ENCODE assay signal across 8 cellular contexts in genomic region chr1:155127105-155127671, GRCh38. TPM values are rescaled to one million over a fixed set of nuclear protein-coding genes. Genes with fewer than 3 reads are reported as not detected.
A peak's percentile ranks its signal among the peaks of the same experiment; 100 is the strongest.
DNase-seq lines count a peak whose midpoint lies in the region; ATAC-seq, FAIRE-seq and TF ChIP-seq lines count a peak whose summit lies in the region.

No MANE protein-coding gene starts in this region.

- H3K79me2 ChIP-seq in PC-9 (ENCODE audit: low read depth) = peaks cover 36% of the 10 kb centered on the region

- CTCF ChIA-PET in PC-9 (lab: Charles Lee) = interaction anchor here (1.0 kb wide), 1 partner anchor 40 kb away, joined by 3 read pairs; no protein-coding TSS in a partner anchor

- peak overlapping the region; percentile 98 for H3K27ac ChIP-seq in PC-9
- peak overlapping the region; percentile 90 to 97 for H3K27ac ChIP-seq in kidney (ENCODE audit: low read depth in 2 of 2, low read length in 2 of 2)
- peak overlapping the region; percentile 68 for H3K27ac ChIP-seq in skeletal muscle tissue (ENCODE audit: low read depth, low read length)

- POLR2A ChIA-PET in PC-9 (lab: Charles Lee; ENCODE audit: unreplicated experiment) = no interaction called here

- TF ChIP-seq CTCF in PC-9 (conservative IDR thresholded peaks at IDR 0.05) = no peak
- no peak for TF ChIP-seq CTCF in kidney (IDR thresholded peaks at IDR 0.05; ENCODE audit: borderline replicate concordance, extremely low read depth, insufficient read depth)

- DNase-seq in NCI-H345 (lab: John Stamatoyannopoulos, UW) (peak; percentile 65), NCI-H345 treated with DMSO at 0.1 percent for 48 hours (lab: John Stamatoyannopoulos, UW; ENCODE audit: unreplicated experiment) (no peak), PC-9 (peak; percentile 62 to 79), cerebellum (ENCODE audit: low spot score) (peak; percentile 47), kidney (peak; percentile 93)
- DNase-seq in stimulated activated CD4-positive, alpha-beta T cell treated with anti-CD3 and anti-CD28 coated beads, Interleukin-12 subunit alpha, Interleukin-12 subunit beta, amount 100 ng/mL, for 4 hours = no peak

- H3K4me1 ChIP-seq in PC-9 (replicated peaks; ENCODE audit: insufficient read depth) = peaks cover 59% of the 10 kb centered on the region
- H3K4me1 ChIP-seq in kidney (ENCODE audit: control insufficient read depth in 1 of 2, insufficient read depth in 1 of 2, low read depth in 1 of 2, low read length in 2 of 2) = peaks cover 26 to 31% of the 10 kb centered on the region in 2 donors
- H3K4me1 ChIP-seq in skeletal muscle tissue (ENCODE audit: control insufficient read depth in 3 of 3, insufficient read depth in 3 of 3, low read length in 3 of 3) = peaks cover 48 to 56% (median 53%) of the 10 kb centered on the region in 3 donors

- peak overlapping the region in 1 of 2 donors; percentile 37 for H3K9ac ChIP-seq in kidney (ENCODE audit: low read length in 2 of 2)
- H3K9ac ChIP-seq in skeletal muscle tissue (ENCODE audit: low read depth in 1 of 3, low read length in 3 of 3) = peak overlapping the region; percentile 2 to 79 (median 62)

- H3K36me3 ChIP-seq in PC-9 (ENCODE audit: low read depth) (peaks cover 6% of the 10 kb centered on the region), kidney (ENCODE audit: control insufficient read depth in 1 of 2, insufficient read depth in 2 of 2, low read length in 2 of 2) (peaks cover 8 to 12% of the 10 kb centered on the region in 2 donors), skeletal muscle tissue (ENCODE audit: control insufficient read depth in 3 of 3, insufficient read depth in 3 of 3, low read length in 3 of 3) (peaks cover 5 to 7% (median 6%) of the 10 kb centered on the region in 3 donors)

- ATAC-seq in HG03432 (IDR thresholded peaks at IDR 0.05; ENCODE audit: unreplicated experiment) = no peak

- H3K9me3 ChIP-seq in PC-9 (ENCODE audit: insufficient read depth, low read depth) = no peaks in the 10 kb centered on the region
- H3K9me3 ChIP-seq in kidney (ENCODE audit: control insufficient read depth in 1 of 2, low read length in 2 of 2) = no peaks in the 10 kb centered on the region
- no peaks in the 10 kb centered on the region for H3K9me3 ChIP-seq in skeletal muscle tissue (ENCODE audit: control insufficient read depth in 3 of 3, low read length in 3 of 3)

- H3F3A ChIP-seq in PC-9 (ENCODE audit: insufficient read depth, low read depth) = peaks cover 61% of the 10 kb centered on the region

- peak overlapping the region; percentile 79 for H2AFZ ChIP-seq in PC-9

- H3K27me3 ChIP-seq in PC-9 (ENCODE audit: insufficient read depth, low read depth) (no peaks in the 10 kb centered on the region), skeletal muscle tissue (ENCODE audit: control insufficient read depth in 3 of 3, insufficient read depth in 3 of 3, low read length in 3 of 3) (peaks cover 0 to 41% (median 39%) of the 10 kb centered on the region in 3 donors)

- no peak for FAIRE-seq in kidney (lab: Jason Lieb, UNC)

- H4K20me1 ChIP-seq in PC-9 (ENCODE audit: insufficient read depth) = no peaks in the 10 kb centered on the region

- peak overlapping the region; percentile 85 for H3K4me3 ChIP-seq in PC-9
- peak overlapping the region; percentile 62 to 99 for H3K4me3 ChIP-seq in kidney (ENCODE audit: low read length in 2 of 2)
- peak overlapping the region; percentile 68 to 80 (median 73) for H3K4me3 ChIP-seq in skeletal muscle tissue (ENCODE audit: low read length in 3 of 3)

- peak overlapping the region; percentile 99 for H3K4me2 ChIP-seq in PC-9

- intact Hi-C loops in PC-9 (cut with micrococcal nuclease; ENCODE audit: unreplicated experiment) (loop anchor here (1.0 to 5.0 kb wide), 2 partner anchors 8 to 570 kb away; partner anchors contain the start of genes SLC50A1 and UBE2Q1), kidney (cut with DNase I) (no loop called here)

- H3K9me2 ChIP-seq in PC-9 (ENCODE audit: insufficient read depth) = no peaks in the 10 kb centered on the region

- BruUV-seq in PC-9 (replicated peaks; lab: Mats Ljungman, UMichigan) = no TSS peak

RNA-seq across cellular contexts. Expression of gene EFNA1, which starts 0.5 kb away (rescaled TPM):
- total RNA-seq in PC-9 (2021) = 30.6 and 35.7 TPM in 2 replicates
- 6.9 TPM for total RNA-seq in cerebellum
- 133 TPM for total RNA-seq in kidney
- 61.1 TPM for polyA plus RNA-seq in kidney (ENCODE audit: insufficient read depth, low read depth, low replicate concordance)
- 13.0 TPM for total RNA-seq in skeletal muscle tissue

RNA-seq across cellular contexts. Expression of gene SLC50A1, which starts 8.5 kb away (rescaled TPM):
- 54.9 and 67.6 TPM in 2 replicates for total RNA-seq in PC-9 (2021)
- total RNA-seq in cerebellum = 4.6 TPM
- 34.8 TPM for total RNA-seq in kidney
- 61.8 TPM for polyA plus RNA-seq in kidney (ENCODE audit: insufficient read depth, low read depth, low replicate concordance)
- 19.8 TPM for total RNA-seq in skeletal muscle tissue

RNA-seq across cellular contexts. Expression of gene DPM3, which starts 13.1 kb away (rescaled TPM):
- total RNA-seq in PC-9 (2021) (83.7 and 127 TPM in 2 replicates), cerebellum (7.2 TPM), kidney (84.4 TPM), skeletal muscle tissue (13.6 TPM)
- 237 TPM for polyA plus RNA-seq in kidney (ENCODE audit: insufficient read depth, low read depth, low replicate concordance)

RNA-seq across cellular contexts. Expression of gene KRTCAP2, which starts 45.9 kb away (rescaled TPM):
- 112 and 156 TPM in 2 replicates for total RNA-seq in PC-9 (2021)
- total RNA-seq in cerebellum = 32.4 TPM
- total RNA-seq in kidney = 198 TPM
- 351 TPM for polyA plus RNA-seq in kidney (ENCODE audit: insufficient read depth, low read depth, low replicate concordance)
- total RNA-seq in skeletal muscle tissue = 104 TPM

RNA-seq across cellular contexts. Expression of gene TRIM46, which starts 46.5 kb away (rescaled TPM):
- 6.0 and 6.2 TPM in 2 replicates for total RNA-seq in PC-9 (2021)
- total RNA-seq in cerebellum = 16.7 TPM
- 2.1 TPM for total RNA-seq in kidney
- 0.28 TPM for polyA plus RNA-seq in kidney (ENCODE audit: insufficient read depth, low read depth, low replicate concordance)
- total RNA-seq in skeletal muscle tissue = under 0.01 TPM

Comparison
In these comparisons a context has a peak if more than half of its experiments do, and no peak if none do; other contexts are left out.
1. DNase-seq: peak in NCI-H345 (single experiment), PC-9 (2 of 2), cerebellum (single experiment) and kidney (single experiment); none in NCI-H345 treated with DMSO at 0.1 percent for 48 hours (single experiment) and stimulated activated CD4-positive, alpha-beta T cell treated with anti-CD3 and anti-CD28 coated beads, Interleukin-12 subunit alpha, Interleukin-12 subunit beta, amount 100 ng/mL, for 4 hours (single experiment).
2. Peak in every context shown above with its lines, with median percentiles within 50 percentile points of each other: H3K27ac ChIP-seq and H3K4me3 ChIP-seq.